Comparison of ENCODE assay signal across 28 cellular contexts in the genomic region with DNA sequence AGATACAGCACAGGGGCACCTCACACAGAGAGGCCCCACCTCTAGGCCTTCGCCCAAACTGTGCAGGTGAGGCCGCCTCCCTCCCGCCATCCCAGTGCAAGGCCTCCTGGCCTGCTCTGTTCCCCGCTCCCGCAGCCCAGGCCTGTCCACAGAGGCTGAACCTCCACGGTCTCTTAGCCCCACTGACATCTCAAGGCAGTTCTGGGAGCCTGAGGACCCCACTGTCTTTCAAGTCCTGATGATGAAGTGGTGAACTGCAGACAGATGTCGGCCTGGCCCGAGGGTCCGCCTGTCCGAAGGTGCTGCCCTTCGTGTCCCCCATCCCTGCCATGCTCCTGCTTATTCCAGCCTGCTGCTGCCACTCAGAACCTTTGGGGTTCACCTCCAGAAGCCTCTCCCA.
"Had no signal": no experiment of that assay in that cellular context is flagged by ENCODE, and none has a peak within 500 bp of the region (broad histone marks: within the 10 kb centered on the region; RNA-seq: fewer than 3 reads in every experiment).

No MANE protein-coding gene starts in this region.

- H3K4me3 Mint-ChIP-seq: stimulated activated effector memory CD8-positive, alpha-beta T cell treated with anti-CD3 and anti-CD28 coated beads, Interleukin-12 subunit alpha, Interleukin-12 subunit beta, amount 100 ng/mL, for 72 hours; stimulated activated memory B cell treated with anti-CD40 and anti-IgM and Interleukin-4, amounts not matched to agents 10 μg/mL and 1 μg/mL and 100 μg/mL, for 72 hours; stimulated activated naive B cell treated with anti-CD40 and anti-IgM and Interleukin-4, amounts not matched to agents 10 μg/mL and 1 μg/mL and 100 μg/mL, for 72 hours; stimulated activated naive CD8-positive, alpha-beta T cell treated with anti-CD3 and anti-CD28 coated beads, Interleukin-15, amount 100 ng/mL, for 72 hours; stimulated activated naive CD8-positive, alpha-beta T cell treated with anti-CD3 and anti-CD28 coated beads, Interleukin-15, Interleukin-2, amounts not matched to agents 100 ng/mL and 50 ng/mL, for 24 hours; type B pancreatic cell had no signal

- H3K9me3 ChIP-seq: stomach, suprapubic skin, testis, thoracic aorta, thyroid gland, tibial artery, tibial nerve, transverse colon, upper lobe of left lung, upper lobe of right lung, uterus, vagina had no signal

- H3K4me1 Mint-ChIP-seq: stimulated activated effector memory CD8-positive, alpha-beta T cell treated with anti-CD3 and anti-CD28 coated beads, Interleukin-12 subunit alpha, Interleukin-12 subunit beta, amount 100 ng/mL, for 72 hours; stimulated activated memory B cell treated with anti-CD40 and anti-IgM and Interleukin-4, amounts not matched to agents 10 μg/mL and 1 μg/mL and 100 μg/mL, for 72 hours; stimulated activated naive CD8-positive, alpha-beta T cell treated with anti-CD3 and anti-CD28 coated beads, Interleukin-15, amount 100 ng/mL, for 72 hours had no signal

- H3K4me3 ChIP-seq: stomach, suprapubic skin, testis, thoracic aorta, thyroid gland, tibial artery, tibial nerve, transverse colon, upper lobe of left lung, upper lobe of right lung, uterus, vagina had no signal

- ATAC-seq: stimulated activated effector memory CD8-positive, alpha-beta T cell treated with anti-CD3 and anti-CD28 coated beads, Interleukin-12 subunit alpha, Interleukin-12 subunit beta, amount 100 ng/mL, for 72 hours; stimulated activated memory B cell treated with anti-CD40 and anti-IgM and Interleukin-4, amounts not matched to agents 10 μg/mL and 1 μg/mL and 100 μg/mL, for 72 hours; stimulated activated naive B cell treated with anti-CD40 and anti-IgM and Interleukin-4, amounts not matched to agents 10 μg/mL and 1 μg/mL and 100 μg/mL, for 72 hours; stimulated activated naive CD8-positive, alpha-beta T cell treated with anti-CD3 and anti-CD28 coated beads, Interleukin-15, amount 100 ng/mL, for 72 hours; stimulated activated naive CD8-positive, alpha-beta T cell treated with anti-CD3 and anti-CD28 coated beads, Interleukin-15, Interleukin-2, amounts not matched to agents 100 U/mL and 50 U/mL, for 24 hours; upper lobe of right lung had no signal

- H3K36me3 Mint-ChIP-seq: stimulated activated effector memory CD8-positive, alpha-beta T cell treated with anti-CD3 and anti-CD28 coated beads, Interleukin-12 subunit alpha, Interleukin-12 subunit beta, amount 100 ng/mL, for 72 hours; stimulated activated memory B cell treated with anti-CD40 and anti-IgM and Interleukin-4, amounts not matched to agents 10 μg/mL and 1 μg/mL and 100 μg/mL, for 72 hours; stimulated activated naive B cell treated with anti-CD40 and anti-IgM and Interleukin-4, amounts not matched to agents 10 μg/mL and 1 μg/mL and 100 μg/mL, for 72 hours; type B pancreatic cell had no signal

- DNase-seq: stimulated activated CD4-positive, alpha-beta T cell treated with anti-CD3 and anti-CD28 coated beads, Interleukin-2, amount 100 ng/mL, for 48 hours; stimulated activated CD4-positive, alpha-beta T cell treated with anti-CD3 and anti-CD28 coated beads, Interleukin-4, amount 100 ng/mL, for 1 hour; stimulated activated CD4-positive, alpha-beta T cell treated with anti-CD3 and anti-CD28 coated beads, Interleukin-4, amount 100 ng/mL, for 24 hours; stimulated activated CD4-positive, alpha-beta T cell treated with anti-CD3 and anti-CD28 coated beads, Interleukin-4, amount 100 ng/mL, for 4 hours; stimulated activated CD8-positive, alpha-beta memory T cell treated with anti-CD3 and anti-CD28 coated beads, Interleukin-4, amount 100 ng/mL, for 48 hours; stimulated activated naive B cell treated with anti-CD40 and anti-IgM and Interleukin-4, amounts not matched to agents 10 μg/mL and 1 μg/mL and 100 μg/mL, for 72 hours; stimulated activated naive CD4-positive, alpha-beta T cell; stimulated activated naive CD4-positive, alpha-beta T cell treated with Interleukin-2 at 50 U/mL for 16 hours; stimulated activated naive CD8-positive, alpha-beta T cell treated with anti-CD3 and anti-CD28 coated beads, Interleukin-15, amount 100 ng/mL, for 72 hours; stimulated activated naive CD8-positive, alpha-beta T cell treated with anti-CD3 and anti-CD28 coated beads, Interleukin-15, Interleukin-2, amounts not matched to agents 100 U/mL and 50 U/mL, for 24 hours; stomach; substantia nigra; testis; thyroid gland; tibial artery; transverse colon; trophoblast cell; upper lobe of right lung; uterus had no signal

- H3K36me3 ChIP-seq: stomach, suprapubic skin, thoracic aorta, thyroid gland, tibial artery, tibial nerve, transverse colon, upper lobe of left lung, upper lobe of right lung, uterus, vagina had no signal

- H3K27ac ChIP-seq: stomach, suprapubic skin, testis, thoracic aorta, thyroid gland, tibial artery, tibial nerve, transverse colon, upper lobe of left lung, upper lobe of right lung, uterus, vagina had no signal

- H3K27me3 ChIP-seq: testis, thyroid gland, uterus, vagina had no signal

- H3K27ac Mint-ChIP-seq: stimulated activated effector memory CD8-positive, alpha-beta T cell treated with anti-CD3 and anti-CD28 coated beads, Interleukin-12 subunit alpha, Interleukin-12 subunit beta, amount 100 ng/mL, for 72 hours; stimulated activated memory B cell treated with anti-CD40 and anti-IgM and Interleukin-4, amounts not matched to agents 10 μg/mL and 1 μg/mL and 100 μg/mL, for 72 hours; stimulated activated naive B cell treated with anti-CD40 and anti-IgM and Interleukin-4, amounts not matched to agents 10 μg/mL and 1 μg/mL and 100 μg/mL, for 72 hours; stimulated activated naive CD8-positive, alpha-beta T cell treated with anti-CD3 and anti-CD28 coated beads, Interleukin-15, Interleukin-2, amounts not matched to agents 100 ng/mL and 50 ng/mL, for 24 hours; type B pancreatic cell had no signal

- H3K9me3 Mint-ChIP-seq: stimulated activated effector memory CD8-positive, alpha-beta T cell treated with anti-CD3 and anti-CD28 coated beads, Interleukin-12 subunit alpha, Interleukin-12 subunit beta, amount 100 ng/mL, for 72 hours; stimulated activated memory B cell treated with anti-CD40 and anti-IgM and Interleukin-4, amounts not matched to agents 10 μg/mL and 1 μg/mL and 100 μg/mL, for 72 hours; stimulated activated naive B cell treated with anti-CD40 and anti-IgM and Interleukin-4, amounts not matched to agents 10 μg/mL and 1 μg/mL and 100 μg/mL, for 72 hours; stimulated activated naive CD8-positive, alpha-beta T cell treated with anti-CD3 and anti-CD28 coated beads, Interleukin-15, amount 100 ng/mL, for 72 hours; stimulated activated naive CD8-positive, alpha-beta T cell treated with anti-CD3 and anti-CD28 coated beads, Interleukin-15, Interleukin-2, amounts not matched to agents 100 ng/mL and 50 ng/mL, for 24 hours; type B pancreatic cell had no signal

- H3K4me1 ChIP-seq: stomach, suprapubic skin, testis, tibial artery, tibial nerve, transverse colon, upper lobe of left lung, upper lobe of right lung, uterus, vagina had no signal
